In the genomic region with DNA sequence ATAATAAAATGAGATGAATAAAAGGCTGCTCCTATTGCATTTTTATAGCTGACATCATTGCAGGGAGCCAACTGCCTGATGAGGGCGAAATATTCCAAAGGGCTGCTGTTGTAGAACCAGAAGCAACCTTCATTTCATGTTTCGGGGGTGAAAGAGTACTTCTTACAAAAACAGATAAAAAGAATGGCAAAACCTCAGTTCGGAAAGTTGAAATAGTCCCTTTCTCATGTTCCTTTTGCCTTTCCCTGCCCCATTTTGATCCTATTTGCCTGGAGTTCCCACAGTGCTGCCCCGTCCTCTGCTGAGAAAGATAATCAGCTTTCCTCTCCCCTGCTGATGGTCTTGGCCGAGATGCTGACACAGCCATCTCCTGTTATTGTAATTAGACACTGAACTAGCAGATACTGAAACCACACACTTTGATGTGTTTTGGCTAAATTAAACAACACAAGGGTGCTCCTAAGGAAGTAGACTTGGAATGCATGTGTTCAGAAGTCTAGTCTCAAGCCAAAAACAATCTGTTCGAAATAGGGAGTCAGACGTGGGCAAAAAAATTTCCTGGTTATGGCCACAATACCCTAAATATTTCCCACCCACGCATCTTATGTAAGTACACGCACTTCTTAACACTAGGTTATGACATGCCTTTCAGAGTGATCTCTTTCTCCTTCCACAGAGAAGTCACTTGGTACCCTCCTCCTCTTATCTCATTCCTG, we compare ENCODE assay signal across 9 cellular contexts.
DNase-seq lines count a peak whose midpoint lies in the region; ATAC-seq and TF ChIP-seq lines count a peak whose summit lies in the region.
"Had no signal": no experiment of that assay in that cellular context is flagged by ENCODE, and none has a peak within 500 bp of the region (broad histone marks: within the 10 kb centered on the region; RNA-seq: fewer than 3 reads in every experiment).

No MANE protein-coding gene starts in this region.

- peaks cover 6% of the 10 kb centered on the region for H3K4me1 Mint-ChIP-seq in nephron

- H3K36me3 Mint-ChIP-seq in nephron (ENCODE audit: low read depth), result peaks cover 11% of the 10 kb centered on the region
- H3K36me3 Mint-ChIP-seq: activated naive CD8-positive, alpha-beta T cell treated with anti-CD3 and anti-CD28 coated beads, Interleukin-2, amount 10 ng/mL, durations not matched to agents 7 days and 5 days had no signal

- H3K9me3 Mint-ChIP-seq in nephron, result peaks cover 13% of the 10 kb centered on the region

- peak overlapping the region; percentile 91 to 95 (median 92) for H3K27ac Mint-ChIP-seq in nephron
- H3K27ac Mint-ChIP-seq: activated naive CD8-positive, alpha-beta T cell treated with anti-CD3 and anti-CD28 coated beads, Interleukin-2, amount 10 ng/mL, durations not matched to agents 7 days and 5 days had no signal

- TF ChIP-seq CTCF in nephron (IDR thresholded peaks at IDR 0.05; ENCODE audit: unreplicated experiment in 3 of 3), result peak in 1 of 3 experiments; percentile 7

- peak overlapping the region; percentile 30 to 60 (median 41) for H3K4me3 Mint-ChIP-seq in nephron
- H3K4me3 Mint-ChIP-seq: activated naive CD8-positive, alpha-beta T cell treated with anti-CD3 and anti-CD28 coated beads, Interleukin-2, amount 10 ng/mL, durations not matched to agents 7 days and 5 days had no signal

- H3K27ac ChIP-seq in cingulate gyrus (ENCODE audit: low read depth, low read length), result peak overlapping the region; percentile 83

- DNase-seq in Ammon's horn (ENCODE audit: low spot score), result peak; percentile 80
- DNase-seq in NCI-H2029 treated with DMSO at 0.1 percent for 48 hours (lab: John Stamatoyannopoulos, UW), result peak; percentile 29
- no peak for DNase-seq in NCI-H526 (lab: John Stamatoyannopoulos, UW)
- DNase-seq in GDM1 (lab: John Stamatoyannopoulos, UW), result no peak
- no peak for DNase-seq in activated CD4-positive, CD25-positive, alpha-beta regulatory T cell (lab: John Stamatoyannopoulos, UW)
- DNase-seq: activated naive CD8-positive, alpha-beta T cell treated with anti-CD3 and anti-CD28 coated beads, Interleukin-2, amount 10 ng/mL, durations not matched to agents 7 days and 5 days had no signal

- no peaks in the 10 kb centered on the region for H3K27me3 Mint-ChIP-seq in nephron (ENCODE audit: low read depth)

- no peak for ATAC-seq in HG03460 (IDR thresholded peaks at IDR 0.05; ENCODE audit: unreplicated experiment)

Comparison
In these comparisons a context has a peak if more than half of its experiments do, and no peak if none do; other contexts are left out.
1. DNase-seq: peak in Ammon's horn (single experiment) and NCI-H2029 treated with DMSO at 0.1 percent for 48 hours (single experiment); none in NCI-H526 (0 of 2), GDM1 (single experiment) and activated CD4-positive, CD25-positive, alpha-beta regulatory T cell (0 of 4).